ENCODE assay signal across 1 cellular context in the genomic region with DNA sequence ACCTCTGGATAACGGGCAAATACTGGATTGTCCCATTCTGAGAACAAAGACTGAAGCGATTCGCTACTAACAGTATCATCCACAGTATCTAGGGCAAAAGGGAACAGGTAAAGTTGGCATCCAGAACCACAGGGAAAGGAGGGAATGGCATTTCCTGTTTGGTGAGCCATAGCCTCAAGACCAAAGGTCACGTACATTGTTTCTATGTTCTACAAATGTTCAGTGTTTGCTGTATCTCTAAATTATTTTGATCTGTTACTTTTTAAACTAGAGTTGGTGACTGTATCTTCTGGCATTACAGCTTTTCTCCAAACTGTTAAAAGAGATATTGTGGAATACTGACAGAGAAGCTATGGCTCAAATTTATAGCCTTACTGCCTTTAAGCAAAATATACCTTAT.
TF ChIP-seq lines count a peak whose summit lies in the region.

No MANE protein-coding gene starts in this region.

TF ChIP-seq in endothelial cell of umbilical vein, 7 proteins besides CTCF, POLR2A, EP300 and RAD21 (continued from another document):
- no peak for TF ChIP-seq MYC (IDR thresholded peaks at IDR 0.05; ENCODE audit: low read depth, low read length)
- TF ChIP-seq, protein P1, sequence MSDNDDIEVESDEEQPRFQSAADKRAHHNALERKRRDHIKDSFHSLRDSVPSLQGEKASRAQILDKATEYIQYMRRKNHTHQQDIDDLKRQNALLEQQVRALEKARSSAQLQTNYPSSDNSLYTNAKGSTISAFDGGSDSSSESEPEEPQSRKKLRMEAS (IDR thresholded peaks at IDR 0.05; ENCODE audit: insufficient read depth, insufficient read length): no peak
- TF ChIP-seq FOS (IDR thresholded peaks at IDR 0.05; ENCODE audit: borderline replicate concordance, insufficient read depth, low read length): no peak
- no peak for TF ChIP-seq EZH2 (IDR thresholded peaks at IDR 0.05; ENCODE audit: borderline replicate concordance, low read depth, low read length, severe bottlenecking)
- TF ChIP-seq POLR2AphosphoS5 (IDR thresholded peaks at IDR 0.05; ENCODE audit: insufficient read depth, low read depth, low read length): no peak
